In genomic region chr6:39439342-39440038, GRCh38 we compare ENCODE assay signal across 21 cellular contexts.
A peak's percentile ranks its signal among the peaks of the same experiment; 100 is the strongest.
DNase-seq lines count a peak whose midpoint lies in the region; ATAC-seq, FAIRE-seq and TF ChIP-seq lines count a peak whose summit lies in the region.
"Had no signal": no experiment of that assay in that cellular context is flagged by ENCODE, and none has a peak within 500 bp of the region (broad histone marks: within the 10 kb centered on the region; RNA-seq: fewer than 3 reads in every experiment).

No MANE protein-coding gene starts in this region.

- peaks cover 7% of the 10 kb centered on the region for H3K27me3 Mint-ChIP-seq in activated CD4-positive, alpha-beta memory T cell treated with anti-CD3 and anti-CD28 coated beads, Interleukin-2, amount 10 ng/mL, durations not matched to agents 7 days and 5 days
- H3K27me3 Mint-ChIP-seq: B cell had no signal

- no peak overlapping the region for H3K27ac Mint-ChIP-seq in activated CD4-positive, alpha-beta memory T cell treated with anti-CD3 and anti-CD28 coated beads, Interleukin-2, amount 10 ng/mL, durations not matched to agents 7 days and 5 days
- H3K27ac Mint-ChIP-seq: B cell; CD4-positive, alpha-beta T cell; GM23338; H9 had no signal

- no peak overlapping the region for H2BK5ac ChIP-seq in mesenchymal stem cell (ENCODE audit: low read depth, low read length, poor library complexity, severe bottlenecking)

- no peak overlapping the region for H3K14ac ChIP-seq in mesenchymal stem cell (ENCODE audit: low read length in 2 of 2)

- H2BK12ac ChIP-seq in mesenchymal stem cell (ENCODE audit: low read length in 2 of 2) = no peak overlapping the region

- 0 out of 2 replicates have a peak, but pooled peaks cover 7% of the 10 kb centered on the region for H3K4me1 ChIP-seq in GM23248 (ENCODE audit: insufficient read depth)
- no peaks in the 10 kb centered on the region for H3K4me1 ChIP-seq in mesenchymal stem cell (ENCODE audit: control insufficient read depth, insufficient read depth, low read depth, low read length)
- H3K4me1 ChIP-seq: BLaER1 had no signal

- H3K23ac ChIP-seq in mesenchymal stem cell (ENCODE audit: low read length in 2 of 2) = no peak overlapping the region

- H3K27ac ChIP-seq in GM23248 (no peak overlapping the region), mesenchymal stem cell (ENCODE audit: low read length, poor library complexity, severe bottlenecking) (no peak overlapping the region)
- H3K27ac ChIP-seq: BLaER1, C4-2B had no signal

- no peak overlapping the region for H3K4me3 Mint-ChIP-seq in activated CD4-positive, alpha-beta memory T cell treated with anti-CD3 and anti-CD28 coated beads, Interleukin-2, amount 10 ng/mL, durations not matched to agents 7 days and 5 days
- H3K4me3 Mint-ChIP-seq: B cell; CD4-positive, alpha-beta T cell; CD8-positive, alpha-beta memory T cell; GM23338; H9 had no signal

- H3K36me3 ChIP-seq in GM23248 (ENCODE audit: low read depth) = no peaks in the 10 kb centered on the region
- no peaks in the 10 kb centered on the region for H3K36me3 ChIP-seq in mesenchymal stem cell (ENCODE audit: control insufficient read depth in 1 of 2, insufficient read depth in 2 of 2, low read depth in 1 of 2, low read length in 2 of 2)
- H3K36me3 ChIP-seq: BLaER1 had no signal

- H2BK15ac ChIP-seq in mesenchymal stem cell (ENCODE audit: low read depth, poor library complexity, severe bottlenecking) = no peak overlapping the region

- no peak for DNase-seq in GM23248
- peak; percentile 9 for DNase-seq in dermis blood vessel endothelial cell
- no peak for DNase-seq in left lobe of liver (ENCODE audit: low spot score)
- no peak for DNase-seq in mesenchymal stem cell
- DNase-seq in frontal cortex (ENCODE audit: low spot score in 2 of 2) = no peak
- no peak for DNase-seq in GM13976 (ENCODE audit: low spot score)
- DNase-seq in activated CD4-positive, alpha-beta memory T cell treated with anti-CD3 and anti-CD28 coated beads, Interleukin-2, amount 10 ng/mL, durations not matched to agents 7 days and 5 days = no peak
- DNase-seq: Calu3; CD4-positive, alpha-beta T cell; CD8-positive, alpha-beta memory T cell; COR-L47; DMS53; DMS79 treated with DMSO at 0.1 percent for 48 hours; GF-D8; H9 had no signal

- no peaks in the 10 kb centered on the region for H3K9me3 Mint-ChIP-seq in activated CD4-positive, alpha-beta memory T cell treated with anti-CD3 and anti-CD28 coated beads, Interleukin-2, amount 10 ng/mL, durations not matched to agents 7 days and 5 days
- H3K9me3 Mint-ChIP-seq: GM23338 had no signal

- no peak overlapping the region for H4K91ac ChIP-seq in mesenchymal stem cell (ENCODE audit: low read length)

- H3K18ac ChIP-seq in mesenchymal stem cell (ENCODE audit: low read depth in 1 of 2, low read length in 2 of 2) = peak overlapping the region in 1 of 2 experiments; percentile 33

- POLR2A ChIA-PET in activated CD4-positive, alpha-beta memory T cell treated with anti-CD3 and anti-CD28 coated beads, Interleukin-2, amount 10 ng/mL, durations not matched to agents 7 days and 5 days (lab: Charles Lee) = no interaction called here

- H3K4me2 ChIP-seq in GM23248 (ENCODE audit: unreplicated experiment) = peak overlapping the region; percentile 44
- no peak overlapping the region for H3K4me2 ChIP-seq in mesenchymal stem cell (ENCODE audit: low read length, poor library complexity, severe bottlenecking)
- H3K4me2 ChIP-seq: BLaER1, GM23338 had no signal

- H4K8ac ChIP-seq in mesenchymal stem cell (ENCODE audit: low read length) = no peak overlapping the region

- no peaks in the 10 kb centered on the region for H3K79me2 ChIP-seq in GM23248 (ENCODE audit: insufficient read depth)

- H3K27me3 ChIP-seq in GM23248 (replicated peaks; ENCODE audit: insufficient read depth) (no peaks in the 10 kb centered on the region), mesenchymal stem cell (ENCODE audit: control insufficient read depth in 1 of 2, insufficient read depth in 1 of 2, low read length in 2 of 2) (no peaks in the 10 kb centered on the region)
- H3K27me3 ChIP-seq: BLaER1 had no signal

- in situ Hi-C loops in GM23248 (cut with MboI) = no loop called here
- in situ Hi-C loops in GM13976 (cut with MboI; ENCODE audit: low sequenced_read_pairs, unreplicated experiment) = no loop called here

- no peak for TF ChIP-seq CTCF in GM13976 (IDR thresholded peaks at IDR 0.05; ENCODE audit: borderline replicate concordance, control extremely low read depth, extremely low read depth, insufficient read depth, missing control alignments)

- peak overlapping the region; percentile 72 for H2AFZ ChIP-seq in GM23248
- no peak overlapping the region for H2AFZ ChIP-seq in mesenchymal stem cell (ENCODE audit: low read depth, low read length)
- H2AFZ ChIP-seq: GM23338 had no signal

- H3K36me3 Mint-ChIP-seq in activated CD4-positive, alpha-beta memory T cell treated with anti-CD3 and anti-CD28 coated beads, Interleukin-2, amount 10 ng/mL, durations not matched to agents 7 days and 5 days (ENCODE audit: low read depth) = no peaks in the 10 kb centered on the region
- H3K36me3 Mint-ChIP-seq: CD8-positive, alpha-beta memory T cell had no signal

- 89 to 90% methylated on average over 8 of the region's 8 CpGs for WGBS in GM23248 (ENCODE audit: low coverage in 1 of 2, low lambda C conversion rate in 2 of 2, missing lambda C conversion rate in 2 of 2), 2 experiments
- 93% methylated on average over 8 of the region's 8 CpGs for WGBS in mesenchymal stem cell

- H3K4me3 ChIP-seq in GM23248 = no peak overlapping the region
- no peak overlapping the region for H3K4me3 ChIP-seq in mesenchymal stem cell (ENCODE audit: insufficient read depth in 1 of 2, low read depth in 1 of 2, low read length in 2 of 2)
- H3K4me3 ChIP-seq: BLaER1, GM23338 had no signal

- H3F3A ChIP-seq in GM23248 (ENCODE audit: insufficient read depth) = no peaks in the 10 kb centered on the region

- no peaks in the 10 kb centered on the region for H3K79me1 ChIP-seq in mesenchymal stem cell (replicated peaks; ENCODE audit: low read length, poor library complexity, severe bottlenecking)

- H4K20me1 ChIP-seq in GM23248 (ENCODE audit: insufficient read depth) = no peaks in the 10 kb centered on the region
- H4K20me1 ChIP-seq: BLaER1 had no signal

- H3K4ac ChIP-seq in mesenchymal stem cell (ENCODE audit: low read depth in 1 of 2, low read length in 2 of 2) = no peak overlapping the region

- H2AK5ac ChIP-seq in mesenchymal stem cell (ENCODE audit: low read length, severe bottlenecking) = no peak overlapping the region

- H3K9me3 ChIP-seq in GM23248 (ENCODE audit: low read depth) = no peaks in the 10 kb centered on the region
- peaks cover 11% of the 10 kb centered on the region for H3K9me3 ChIP-seq in mesenchymal stem cell (ENCODE audit: control insufficient read depth, low read length)

- no peak for FAIRE-seq in frontal cortex (lab: Jason Lieb, UNC)
- FAIRE-seq: GM12891 had no signal

- no peaks in the 10 kb centered on the region for H3K9me2 ChIP-seq in GM23248 (ENCODE audit: insufficient read depth)

- peak overlapping the region; percentile 49 for H2BK120ac ChIP-seq in mesenchymal stem cell (ENCODE audit: low read depth, low read length)

- CTCF ChIA-PET in activated CD4-positive, alpha-beta memory T cell treated with anti-CD3 and anti-CD28 coated beads, Interleukin-2, amount 10 ng/mL, durations not matched to agents 7 days and 5 days (lab: Charles Lee) = no interaction called here

- H3K9ac ChIP-seq in GM23248 (no peak overlapping the region), mesenchymal stem cell (ENCODE audit: low read length) (peak overlapping the region; percentile 8)
- H3K9ac ChIP-seq: BLaER1 had no signal

- peak; percentile 56 for ATAC-seq in left lobe of liver
- ATAC-seq: GM23338, HCT116 had no signal

- no peaks in the 10 kb centered on the region for H3K4me1 Mint-ChIP-seq in activated CD4-positive, alpha-beta memory T cell treated with anti-CD3 and anti-CD28 coated beads, Interleukin-2, amount 10 ng/mL, durations not matched to agents 7 days and 5 days
- H3K4me1 Mint-ChIP-seq: B cell; CD8-positive, alpha-beta memory T cell had no signal
